ENCODE assay signal across 8 cellular contexts in the genomic region with DNA sequence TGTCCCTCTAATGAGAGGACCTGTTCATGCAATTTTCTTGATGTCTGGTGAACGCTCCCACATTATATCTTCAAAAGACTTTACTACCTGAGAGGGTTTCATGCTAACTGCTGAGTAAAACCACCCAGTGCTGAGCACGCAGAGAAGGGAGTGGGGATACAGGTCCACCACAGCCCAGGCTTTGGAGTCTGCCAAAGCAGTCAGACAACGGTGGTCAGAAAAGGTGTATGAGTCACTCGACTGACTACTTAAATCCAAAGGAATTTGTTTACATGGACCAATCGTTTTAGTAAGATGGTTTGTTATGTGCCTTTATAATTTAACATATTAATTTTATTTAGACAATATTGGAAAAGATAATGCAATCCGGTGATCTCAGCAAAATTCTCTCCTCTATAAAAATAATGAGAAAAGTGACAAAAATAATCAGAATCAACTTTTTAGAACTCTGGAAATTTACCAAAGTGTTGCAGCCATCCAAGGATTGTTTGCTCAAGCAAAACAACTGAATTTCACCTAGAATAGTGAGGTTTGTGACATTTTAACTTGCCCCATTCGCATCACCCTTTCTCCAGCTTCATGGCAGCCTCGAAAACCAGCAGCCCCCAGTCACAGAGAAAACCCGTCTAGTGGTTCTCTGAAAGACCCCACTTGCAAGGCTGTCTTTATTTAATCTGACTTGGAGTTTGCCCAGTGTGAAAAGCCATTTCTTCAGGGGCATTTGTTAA. TPM values are rescaled to one million over a fixed set of nuclear protein-coding genes. Genes with fewer than 3 reads are reported as not detected.
A peak's percentile ranks its signal among the peaks of the same experiment; 100 is the strongest.
DNase-seq lines count a peak whose midpoint lies in the region; TF ChIP-seq lines count a peak whose summit lies in the region.
"Not testable (repeated sequence)": the region's sequence is repeated elsewhere in the genome, so short reads cannot be mapped to it uniquely, and the experiment has no call there.

No MANE protein-coding gene starts in this region.

- not testable (repeated sequence) for H4K20me1 ChIP-seq in H9 (ENCODE audit: control insufficient read depth, insufficient read depth, insufficient read length)

- in situ Hi-C loops in Caki2 (cut with HindIII; ENCODE audit: low pct_unique_long_range_greater_than_20kb, low sequenced_read_pairs) = not testable (repeated sequence)

- DNase-seq in Caki2 (ENCODE audit: low read depth) = peak; percentile 23
- peak; percentile 8 for DNase-seq in H9
- peak; percentile 66 for DNase-seq in NCI-H226
- peak; percentile 44 for DNase-seq in amniotic epithelial cell (ENCODE audit: low read depth)
- peak; percentile 29 for DNase-seq in choroid plexus epithelial cell (ENCODE audit: low read depth)
- peak; percentile 0 for DNase-seq in fibroblast of pulmonary artery (ENCODE audit: low read depth)
- peak; percentile 64 for DNase-seq in islet precursor cell
- DNase-seq in renal cortical epithelial cell (ENCODE audit: low read depth) = peak; percentile 40

- H3K4me3 ChIP-seq in choroid plexus epithelial cell (ENCODE audit: low read depth, low read length); fibroblast of pulmonary artery (replicated peaks; ENCODE audit: low read depth, low read length): not testable (repeated sequence)

- not testable (repeated sequence) for H3K4me3 Mint-ChIP-seq in H9

- H3K79me1 ChIP-seq in H9 (ENCODE audit: insufficient read depth, low read depth, low read length, poor library complexity, severe bottlenecking) = not testable (repeated sequence)

- H3K4ac ChIP-seq in H9 (ENCODE audit: low read depth, low read length) = not testable (repeated sequence)

- H3K4me1 ChIP-seq in H9 (ENCODE audit: insufficient read depth, low read length) = not testable (repeated sequence)

- not testable (repeated sequence) for H2BK12ac ChIP-seq in H9 (ENCODE audit: insufficient read length, low read depth, low read length)

- not testable (repeated sequence) for H4K8ac ChIP-seq in H9 (replicated peaks; ENCODE audit: insufficient read length, low read depth, low read length)

- not testable (repeated sequence) for H3K79me2 ChIP-seq in H9 (ENCODE audit: insufficient read depth, low read length)

- H3K4me2 ChIP-seq in H9 (ENCODE audit: insufficient read depth, insufficient read length, low read length) = not testable (repeated sequence)

- not testable (repeated sequence) for H3K9me3 Mint-ChIP-seq in H9

- not testable (repeated sequence) for TF ChIP-seq CTCF in H9 (conservative IDR thresholded peaks at IDR 0.05); choroid plexus epithelial cell (conservative IDR thresholded peaks at IDR 0.05; ENCODE audit: low read depth, low read length); fibroblast of pulmonary artery (IDR thresholded peaks at IDR 0.05; ENCODE audit: low read length, missing control alignments)

- not testable (repeated sequence) for H3K4me1 Mint-ChIP-seq in H9

- H4K5ac ChIP-seq in H9 (ENCODE audit: insufficient read length, low read depth, low read length) = not testable (repeated sequence)

- not testable (repeated sequence) for H3K23me2 ChIP-seq in H9 (ENCODE audit: insufficient read length, low read depth, low read length, poor library complexity, severe bottlenecking)

- H2AFZ ChIP-seq in H9 (ENCODE audit: low read length) = not testable (repeated sequence)

- not testable (repeated sequence) for H3K27me3 Mint-ChIP-seq in H9 (ENCODE audit: low read depth)

- not testable (repeated sequence) for H2BK20ac ChIP-seq in H9 (ENCODE audit: low read depth, low read length, poor library complexity, severe bottlenecking)

- H3K56ac ChIP-seq in H9 (ENCODE audit: insufficient read length, low read depth, low read length) = not testable (repeated sequence)

- H3T11ph ChIP-seq in H9 (ENCODE audit: low read length) = not testable (repeated sequence)

- not testable (repeated sequence) for H3K23ac ChIP-seq in H9 (ENCODE audit: insufficient read length, low read depth, low read length)

- H2BK5ac ChIP-seq in H9 (ENCODE audit: insufficient read length, low read length) = not testable (repeated sequence)

- H3K27me3 ChIP-seq in H9 (ENCODE audit: insufficient read depth, low read length) = not testable (repeated sequence)

- H2BK120ac ChIP-seq in H9 (ENCODE audit: low read depth, low read length, poor library complexity, severe bottlenecking) = not testable (repeated sequence)

- not testable (repeated sequence) for H3K27ac Mint-ChIP-seq in H9

- not testable (repeated sequence) for H2AK5ac ChIP-seq in H9 (ENCODE audit: insufficient read length, low read length)

- H3K18ac ChIP-seq in H9 (ENCODE audit: insufficient read length, low read depth, low read length) = not testable (repeated sequence)

- not testable (repeated sequence) for H2BK15ac ChIP-seq in H9 (ENCODE audit: low read depth, low read length)

- H4K91ac ChIP-seq in H9 (ENCODE audit: insufficient read length, low read depth, low read length) = not testable (repeated sequence)

- H3K36me3 Mint-ChIP-seq in H9 (ENCODE audit: insufficient read depth in 1 of 3, low read depth in 3 of 3) = not testable (repeated sequence)

- no CpG with 5 or more reads among the region's 9 CpGs for WGBS in H9 (ENCODE audit: extremely low coverage, insufficient read length, low lambda C conversion rate)

- not testable (repeated sequence) for H3K27ac ChIP-seq in H9 (ENCODE audit: insufficient read length, low read depth, low read length)

- H3K14ac ChIP-seq in H9 (ENCODE audit: insufficient read depth, low read length) = not testable (repeated sequence)

- not testable (repeated sequence) for H3K9me3 ChIP-seq in H9 (ENCODE audit: control insufficient read depth, low read depth, low read length)

- not testable (repeated sequence) for H3K9ac ChIP-seq in H9 (ENCODE audit: extremely low read depth, insufficient read length, low read length)

RNA-seq across cellular contexts. Expression of a gene that starts 52.1 kb away (rescaled TPM):
- total RNA-seq in Caki2 (2014; rRNA removed; shearing (Covaris generic); ENCODE audit: low replicate concordance) = not detected in 2 replicates
- total RNA-seq in H9 (2021) (0.68 and 1.4 TPM in 2 replicates), renal cortical epithelial cell (1.3 TPM in 1 of 2 replicates, not detected in the other)

Comparison
In these comparisons a context has a peak if more than half of its experiments do, and no peak if none do; other contexts are left out.
1. DNase-seq: peak in every context shown above with its lines; median percentile 66 in NCI-H226; 64 in islet precursor cell; 44 in amniotic epithelial cell; 40 in renal cortical epithelial cell; 29 in choroid plexus epithelial cell; 23 in Caki2; 8 in H9; 0 in fibroblast of pulmonary artery.